In genomic region chr6:109202409-109203264, GRCh38 we compare ENCODE assay signal across 1 cellular context.
TF ChIP-seq lines count a peak whose summit lies in the region.

No MANE protein-coding gene starts in this region.

TF ChIP-seq in IMR-90, 13 proteins besides CTCF, POLR2A, EP300 and RAD21 (continued from another document):
- TF ChIP-seq MAFK (IDR thresholded peaks at IDR 0.05; ENCODE audit: low read depth, low read length) (no peak), MXI1 (IDR thresholded peaks at IDR 0.05; ENCODE audit: borderline replicate concordance, low read depth, low read length) (no peak), RCOR1 (IDR thresholded peaks at IDR 0.05; ENCODE audit: insufficient replicate concordance, low read length) (no peak), USF2 (IDR thresholded peaks at IDR 0.05; ENCODE audit: low read depth, low read length) (no peak), CHD1 (IDR thresholded peaks at IDR 0.05; ENCODE audit: low read depth, low read length) (no peak), SMC3 (IDR thresholded peaks at IDR 0.05; ENCODE audit: low read depth, low read length) (no peak), ELK1 (IDR thresholded peaks at IDR 0.05; ENCODE audit: borderline replicate concordance, low read depth, low read length) (no peak), RFX5 (IDR thresholded peaks at IDR 0.05; ENCODE audit: low read depth, low read length) (no peak), CEBPB (IDR thresholded peaks at IDR 0.05; ENCODE audit: low read depth, low read length) (no peak), FOS (IDR thresholded peaks at IDR 0.05; ENCODE audit: low read depth, low read length) (no peak), MAZ (IDR thresholded peaks at IDR 0.05; ENCODE audit: borderline replicate concordance, low read depth, low read length) (no peak)
